ENCODE assay signal across 2 cellular contexts in the genomic region with DNA sequence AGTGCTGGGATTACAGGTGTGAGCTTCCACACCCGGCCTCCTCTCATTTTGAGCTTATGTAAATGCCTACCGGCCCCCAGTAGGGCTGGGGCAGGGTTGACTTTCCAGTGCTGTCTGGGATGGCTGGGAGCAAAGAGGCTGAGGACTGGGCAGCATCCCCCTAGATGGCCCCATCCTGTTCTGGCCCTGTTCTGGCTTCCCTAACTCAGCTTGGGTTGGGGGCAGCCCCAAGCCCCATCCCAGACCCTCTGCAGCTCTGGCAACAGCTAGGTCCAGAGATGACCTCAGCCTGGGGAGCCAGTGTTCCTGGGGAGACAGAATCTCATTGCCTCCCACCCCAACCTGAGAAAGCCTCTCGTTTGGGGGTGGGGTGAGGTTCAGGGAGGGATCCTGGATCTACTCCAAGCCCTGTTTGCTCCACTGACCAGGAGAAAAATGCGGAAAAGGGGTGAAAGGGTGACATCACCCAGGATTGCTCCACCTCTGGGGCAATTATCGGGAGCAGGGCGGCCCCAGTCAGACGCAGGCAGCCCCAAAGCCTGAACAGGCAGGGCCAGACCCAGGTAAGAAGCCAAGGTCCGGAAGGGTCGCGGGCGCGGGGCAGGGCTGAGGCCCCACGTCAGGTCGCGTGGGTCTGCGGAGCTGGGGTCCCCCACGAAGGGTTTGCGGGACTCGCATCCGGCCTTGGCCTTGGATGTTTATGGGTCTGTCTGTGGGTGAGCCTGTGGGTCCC.
A peak's percentile ranks its signal among the peaks of the same experiment; 100 is the strongest.
TF ChIP-seq lines count a peak whose summit lies in the region.

A gene with protein sequence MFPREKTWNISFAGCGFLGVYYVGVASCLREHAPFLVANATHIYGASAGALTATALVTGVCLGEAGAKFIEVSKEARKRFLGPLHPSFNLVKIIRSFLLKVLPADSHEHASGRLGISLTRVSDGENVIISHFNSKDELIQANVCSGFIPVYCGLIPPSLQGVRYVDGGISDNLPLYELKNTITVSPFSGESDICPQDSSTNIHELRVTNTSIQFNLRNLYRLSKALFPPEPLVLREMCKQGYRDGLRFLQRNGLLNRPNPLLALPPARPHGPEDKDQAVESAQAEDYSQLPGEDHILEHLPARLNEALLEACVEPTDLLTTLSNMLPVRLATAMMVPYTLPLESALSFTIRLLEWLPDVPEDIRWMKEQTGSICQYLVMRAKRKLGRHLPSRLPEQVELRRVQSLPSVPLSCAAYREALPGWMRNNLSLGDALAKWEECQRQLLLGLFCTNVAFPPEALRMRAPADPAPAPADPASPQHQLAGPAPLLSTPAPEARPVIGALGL (plus strand): TSS at position 519 of the 733 bp plus-strand sequence. CDS start 805 bp downstream, outside the sequence.

TF ChIP-seq in IMR-90, 13 proteins besides CTCF, POLR2A, EP300 and RAD21 (continued from another document):
- no peak for TF ChIP-seq MAFK (IDR thresholded peaks at IDR 0.05; ENCODE audit: low read depth, low read length)
- peak; percentile 75 for TF ChIP-seq CEBPB (IDR thresholded peaks at IDR 0.05; ENCODE audit: low read depth, low read length)

TF ChIP-seq in liver, 16 proteins besides CTCF, POLR2A, EP300 and RAD21 (continued from another document):
- peak; percentile 47 to 59 for TF ChIP-seq JUND (IDR thresholded peaks at IDR 0.05)
- TF ChIP-seq GABPA (IDR thresholded peaks at IDR 0.05 in 1 of 2, conservative IDR thresholded peaks at IDR 0.05 in 1 of 2), result no peak
- TF ChIP-seq, protein P1, sequence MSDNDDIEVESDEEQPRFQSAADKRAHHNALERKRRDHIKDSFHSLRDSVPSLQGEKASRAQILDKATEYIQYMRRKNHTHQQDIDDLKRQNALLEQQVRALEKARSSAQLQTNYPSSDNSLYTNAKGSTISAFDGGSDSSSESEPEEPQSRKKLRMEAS (IDR thresholded peaks at IDR 0.05), result no peak
- TF ChIP-seq, protein P2, sequence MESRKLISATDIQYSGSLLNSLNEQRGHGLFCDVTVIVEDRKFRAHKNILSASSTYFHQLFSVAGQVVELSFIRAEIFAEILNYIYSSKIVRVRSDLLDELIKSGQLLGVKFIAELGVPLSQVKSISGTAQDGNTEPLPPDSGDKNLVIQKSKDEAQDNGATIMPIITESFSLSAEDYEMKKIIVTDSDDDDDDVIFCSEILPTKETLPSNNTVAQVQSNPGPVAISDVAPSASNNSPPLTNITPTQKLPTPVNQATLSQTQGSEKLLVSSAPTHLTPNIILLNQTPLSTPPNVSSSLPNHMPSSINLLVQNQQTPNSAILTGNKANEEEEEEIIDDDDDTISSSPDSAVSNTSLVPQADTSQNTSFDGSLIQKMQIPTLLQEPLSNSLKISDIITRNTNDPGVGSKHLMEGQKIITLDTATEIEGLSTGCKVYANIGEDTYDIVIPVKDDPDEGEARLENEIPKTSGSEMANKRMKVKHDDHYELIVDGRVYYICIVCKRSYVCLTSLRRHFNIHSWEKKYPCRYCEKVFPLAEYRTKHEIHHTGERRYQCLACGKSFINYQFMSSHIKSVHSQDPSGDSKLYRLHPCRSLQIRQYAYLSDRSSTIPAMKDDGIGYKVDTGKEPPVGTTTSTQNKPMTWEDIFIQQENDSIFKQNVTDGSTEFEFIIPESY (IDR thresholded peaks at IDR 0.05), result no peak
- TF ChIP-seq, protein P3, sequence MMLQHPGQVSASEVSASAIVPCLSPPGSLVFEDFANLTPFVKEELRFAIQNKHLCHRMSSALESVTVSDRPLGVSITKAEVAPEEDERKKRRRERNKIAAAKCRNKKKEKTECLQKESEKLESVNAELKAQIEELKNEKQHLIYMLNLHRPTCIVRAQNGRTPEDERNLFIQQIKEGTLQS (IDR thresholded peaks at IDR 0.05), result peak; percentile 77
- peak; percentile 24 for TF ChIP-seq SP1 (IDR thresholded peaks at IDR 0.05)
